22 cellular contexts compared by ENCODE assay signal in genomic region chr6:40681622-40682021, GRCh38.
"Had no signal": no experiment of that assay in that cellular context is flagged by ENCODE, and none has a peak within 500 bp of the region (broad histone marks: within the 10 kb centered on the region; RNA-seq: fewer than 3 reads in every experiment).

No MANE protein-coding gene starts in this region.

- H3K27me3 ChIP-seq: SJSA1 had no signal

- H3K9ac ChIP-seq: KMS-11 had no signal

- H3K4me2 ChIP-seq: KMS-11 had no signal

- H3K9me3 ChIP-seq: SJSA1 had no signal

- H3K4me1 ChIP-seq: SJSA1 had no signal

- H3K27ac ChIP-seq: HL-60, KMS-11, SJSA1, SK-N-MC had no signal

- H3K4me3 ChIP-seq: K562, SJSA1, SK-N-MC had no signal

- DNase-seq: Kasumi-1; MM.1S; NCI-H1048; NCI-H1105; NCI-H1436 treated with DMSO at 0.1 percent for 48 hours; NCI-H187; NCI-H2029; NCI-H2081 treated with DMSO at 0.1 percent for 48 hours; NCI-H2171; NCI-H226; NCI-H446; NCI-H526 treated with DMSO at 0.1 percent for 48 hours; NCI-H774; NK-92 treated with Interleukin-12 subunit alpha and Interleukin-12 subunit beta, amount 100 ng/mL, for 24 hours; Right ventricle myocardium superior; RPMI8226; SIG-M5 had no signal

- ATAC-seq: K562 had no signal

- H3K36me3 ChIP-seq: SJSA1 had no signal
